ENCODE assay signal across 18 cellular contexts in the genomic region with DNA sequence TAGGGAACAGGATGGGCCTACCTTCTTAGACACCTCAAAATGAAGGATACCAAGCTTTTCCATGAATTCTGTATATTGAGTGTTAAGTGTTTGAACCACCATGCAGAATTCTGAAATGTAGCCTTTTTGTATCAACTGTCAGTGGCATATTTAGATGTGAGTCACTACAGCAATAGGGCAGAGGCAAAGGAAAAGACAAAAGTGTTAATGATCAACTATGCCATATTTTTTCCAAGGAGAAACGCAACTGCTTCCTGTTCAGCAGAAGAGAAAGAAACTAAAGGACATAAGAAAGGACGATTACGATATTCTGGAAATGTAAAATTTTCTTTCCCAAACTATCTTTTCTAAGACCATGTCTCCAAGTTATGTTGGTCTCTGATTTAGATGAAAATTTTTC.
DNase-seq lines count a peak whose midpoint lies in the region; ATAC-seq, FAIRE-seq and TF ChIP-seq lines count a peak whose summit lies in the region.
"Had no signal": no experiment of that assay in that cellular context is flagged by ENCODE, and none has a peak within 500 bp of the region (broad histone marks: within the 10 kb centered on the region; RNA-seq: fewer than 3 reads in every experiment).

No MANE protein-coding gene starts in this region.

- no peak overlapping the region for H2AK5ac ChIP-seq in mesenchymal stem cell (ENCODE audit: low read length, severe bottlenecking)

- no peak for TF ChIP-seq RAD21 in A549 (conservative IDR thresholded peaks at IDR 0.05 in 1 of 2, IDR thresholded peaks at IDR 0.05 in 1 of 2)

- TF ChIP-seq POLR2A in A549 (IDR thresholded peaks at IDR 0.05; ENCODE audit: low read length) (no peak), tibial nerve (IDR thresholded peaks at IDR 0.05) (no peak)

- H2BK15ac ChIP-seq in mesenchymal stem cell (ENCODE audit: low read depth, poor library complexity, severe bottlenecking), result no peak overlapping the region

- no peaks in the 10 kb centered on the region for H3K79me1 ChIP-seq in mesenchymal stem cell (replicated peaks; ENCODE audit: low read length, poor library complexity, severe bottlenecking)

- H2BK5ac ChIP-seq in mesenchymal stem cell (ENCODE audit: low read depth, low read length, poor library complexity, severe bottlenecking), result no peak overlapping the region

- no peak overlapping the region for H3K4me3 Mint-ChIP-seq in T-helper 17 cell
- H3K4me3 Mint-ChIP-seq: CD4-positive, alpha-beta memory T cell; HFFc6 had no signal

- H3K9me2 ChIP-seq in hepatocyte (replicated peaks; ENCODE audit: insufficient read depth), result no peaks in the 10 kb centered on the region

- H4K91ac ChIP-seq in mesenchymal stem cell (ENCODE audit: low read length), result no peak overlapping the region

- no peak overlapping the region for H3K4ac ChIP-seq in mesenchymal stem cell (ENCODE audit: low read depth in 1 of 2, low read length in 2 of 2)

- H3K14ac ChIP-seq in mesenchymal stem cell (ENCODE audit: low read length in 2 of 2), result no peak overlapping the region

- no peak for TF ChIP-seq EP300 in A549 (IDR thresholded peaks at IDR 0.05)
- TF ChIP-seq EP300 in tibial nerve (IDR thresholded peaks at IDR 0.05), result no peak

- H3K23ac ChIP-seq in mesenchymal stem cell (ENCODE audit: low read length in 2 of 2), result no peak overlapping the region

- POLR2A ChIA-PET in A549 (lab: Yijun Ruan, JAX), result no interaction called here

- H3K4me1 ChIP-seq in A549, result peaks cover 19% of the 10 kb centered on the region
- H3K4me1 ChIP-seq in hepatocyte (ENCODE audit: insufficient read depth), result no peaks in the 10 kb centered on the region
- H3K4me1 ChIP-seq in mesenchymal stem cell (ENCODE audit: control insufficient read depth, insufficient read depth, low read depth, low read length), result no peaks in the 10 kb centered on the region
- no peaks in the 10 kb centered on the region for H3K4me1 ChIP-seq in tibial nerve
- H3K4me1 ChIP-seq: BE2C had no signal

- peak; percentile 60 to 70; a peak in 3 of 6 replicates for ATAC-seq in A549
- no peak for ATAC-seq in T-helper 17 cell

- H2BK12ac ChIP-seq in mesenchymal stem cell (ENCODE audit: low read length in 2 of 2), result no peak overlapping the region

- H2BK120ac ChIP-seq in mesenchymal stem cell (ENCODE audit: low read depth, low read length), result no peak overlapping the region

- no peaks in the 10 kb centered on the region for H4K20me1 ChIP-seq in hepatocyte (ENCODE audit: insufficient read depth, poor library complexity, severe bottlenecking)

- H3K4me3 ChIP-seq in A549, result no peak overlapping the region
- no peak overlapping the region for H3K4me3 ChIP-seq in hepatocyte
- H3K4me3 ChIP-seq in mesenchymal stem cell (ENCODE audit: insufficient read depth in 1 of 2, low read depth in 1 of 2, low read length in 2 of 2), result no peak overlapping the region
- H3K4me3 ChIP-seq in tibial nerve, result no peak overlapping the region

- no peak overlapping the region for H3K9ac ChIP-seq in mesenchymal stem cell (ENCODE audit: low read length)

- no peaks in the 10 kb centered on the region for H3K79me2 ChIP-seq in hepatocyte

- H3K27me3 Mint-ChIP-seq in T-helper 17 cell, result no peaks in the 10 kb centered on the region
- H3K27me3 Mint-ChIP-seq: CD4-positive, alpha-beta memory T cell had no signal

- no peak overlapping the region for H2AFZ ChIP-seq in hepatocyte
- H2AFZ ChIP-seq in mesenchymal stem cell (ENCODE audit: low read depth, low read length), result no peak overlapping the region

- H3K36me3 Mint-ChIP-seq in T-helper 17 cell (ENCODE audit: low read depth), result peaks cover 2% of the 10 kb centered on the region
- H3K36me3 Mint-ChIP-seq: CD4-positive, alpha-beta memory T cell had no signal

- CTCF ChIA-PET in A549 (lab: Yijun Ruan, JAX), result no interaction called here

- DNase-seq in A549 (ENCODE audit: low read depth in 1 of 2, low spot score in 1 of 2) (peak; percentile 18 to 35), HT-29 (ENCODE audit: low spot score) (peak; percentile 68), hepatocyte (ENCODE audit: low spot score) (peak; percentile 9), mesenchymal stem cell (no peak), AG20443 (ENCODE audit: low spot score) (no peak), GF-D8 (lab: John Stamatoyannopoulos, UW) (no peak), T-helper 17 cell (no peak), tibial nerve (ENCODE audit: low spot score in 2 of 2) (no peak)
- DNase-seq: BE2C; CD4-positive, alpha-beta memory T cell; DMS153; HCEC 1CT; HFFc6; IMR-90 had no signal

- no peaks in the 10 kb centered on the region for H3K27me3 ChIP-seq in hepatocyte
- H3K27me3 ChIP-seq in mesenchymal stem cell (ENCODE audit: control insufficient read depth in 1 of 2, insufficient read depth in 1 of 2, low read length in 2 of 2), result no peaks in the 10 kb centered on the region
- no peaks in the 10 kb centered on the region for H3K27me3 ChIP-seq in tibial nerve
- H3K27me3 ChIP-seq: BE2C had no signal

- TF ChIP-seq CTCF in A549 (IDR thresholded peaks at IDR 0.05), result no peak
- TF ChIP-seq CTCF in hepatocyte (IDR thresholded peaks at IDR 0.05; ENCODE audit: poor library complexity), result no peak
- TF ChIP-seq CTCF in tibial nerve (IDR thresholded peaks at IDR 0.05), result no peak

- 8% methylated on average over 3 of the region's 3 CpGs for WGBS in A549 (ENCODE audit: missing lambda C conversion rate)
- WGBS in hepatocyte (ENCODE audit: low lambda C conversion rate, missing lambda C conversion rate), result 86% methylated on average over 3 of the region's 3 CpGs
- 100% methylated on average over 1 of the region's 3 CpGs for WGBS in mesenchymal stem cell
- WGBS in tibial nerve, 2 donors, result 84 to 91% methylated on average over 3 of the region's 3 CpGs

- H3K18ac ChIP-seq in mesenchymal stem cell (ENCODE audit: low read depth in 1 of 2, low read length in 2 of 2), result no peak overlapping the region

- H3K36me3 ChIP-seq in hepatocyte (replicated peaks; ENCODE audit: insufficient read depth, low read depth) (no peaks in the 10 kb centered on the region), mesenchymal stem cell (ENCODE audit: control insufficient read depth in 1 of 2, insufficient read depth in 2 of 2, low read depth in 1 of 2, low read length in 2 of 2) (no peaks in the 10 kb centered on the region), tibial nerve (no peaks in the 10 kb centered on the region)
- H3K36me3 ChIP-seq: BE2C had no signal

- no peaks in the 10 kb centered on the region for H3K4me1 Mint-ChIP-seq in T-helper 17 cell
- H3K4me1 Mint-ChIP-seq: CD4-positive, alpha-beta memory T cell had no signal

- H3K27ac ChIP-seq in A549 (peak overlapping the region; percentile 60 to 61; a peak in 5 of 6 replicates), hepatocyte (no peak overlapping the region), mesenchymal stem cell (ENCODE audit: low read length, poor library complexity, severe bottlenecking) (peak overlapping the region; percentile 61), tibial nerve (no peak overlapping the region)
- H3K27ac ChIP-seq: 22Rv1, C4-2B had no signal

- FAIRE-seq in A549 (lab: Jason Lieb, UNC), result no peak
- FAIRE-seq: D721Med, GM18507 had no signal

- H4K8ac ChIP-seq in mesenchymal stem cell (ENCODE audit: low read length), result no peak overlapping the region

- H3K4me2 ChIP-seq in A549 (peak overlapping the region; percentile 66), hepatocyte (no peak overlapping the region), mesenchymal stem cell (ENCODE audit: low read length, poor library complexity, severe bottlenecking) (no peak overlapping the region)

- H3K9me3 ChIP-seq in A549 (no peaks in the 10 kb centered on the region), hepatocyte (ENCODE audit: low read depth) (no peaks in the 10 kb centered on the region), mesenchymal stem cell (ENCODE audit: control insufficient read depth, low read length) (no peaks in the 10 kb centered on the region), T-helper 17 cell (ENCODE audit: control insufficient read depth, low read length, poor library complexity, severe bottlenecking) (no peaks in the 10 kb centered on the region), tibial nerve (no peaks in the 10 kb centered on the region)
- H3K9me3 ChIP-seq: BE2C had no signal

- H3K27ac Mint-ChIP-seq in T-helper 17 cell, result no peak overlapping the region
- H3K27ac Mint-ChIP-seq: CD4-positive, alpha-beta memory T cell; HFFc6 had no signal

TF ChIP-seq in A549, 52 proteins besides CTCF, POLR2A, EP300 and RAD21:
- TF ChIP-seq MYC (IDR thresholded peaks at IDR 0.05; ENCODE audit: borderline replicate concordance, low read length) (no peak), POLR2AphosphoS2 (conservative IDR thresholded peaks at IDR 0.05; ENCODE audit: low read length) (no peak), HEYL (CRISPR knock-in tag; IDR thresholded peaks at IDR 0.05) (no peak), ZFP36 (IDR thresholded peaks at IDR 0.05; ENCODE audit: borderline replicate concordance, partially characterized antibody) (no peak), FOSL2 (IDR thresholded peaks at IDR 0.05) (no peak), FOSL2 (CRISPR knock-in tag; IDR thresholded peaks at IDR 0.05) (peak; percentile 36; the same call in 1 of the 2 replicates), CEBPB (IDR thresholded peaks at IDR 0.05) (no peak), NFE2L2 (conservative IDR thresholded peaks at IDR 0.05; ENCODE audit: low read length) (no peak), GATA3 (IDR thresholded peaks at IDR 0.05; ENCODE audit: borderline replicate concordance) (no peak)

Comparison
In these comparisons a context has a peak if more than half of its experiments do, and no peak if none do; other contexts are left out.
1. DNase-seq: peak in A549 (2 of 2), HT-29 (single experiment) and hepatocyte (single experiment); none in mesenchymal stem cell (single experiment), AG20443 (single experiment), GF-D8 (single experiment), T-helper 17 cell (0 of 3) and tibial nerve (0 of 2).
2. H3K27ac ChIP-seq: peak in A549 (2 of 2) and mesenchymal stem cell (single experiment); none in hepatocyte (single experiment) and tibial nerve (0 of 4).